8 cellular contexts compared by ENCODE assay signal in the genomic region with DNA sequence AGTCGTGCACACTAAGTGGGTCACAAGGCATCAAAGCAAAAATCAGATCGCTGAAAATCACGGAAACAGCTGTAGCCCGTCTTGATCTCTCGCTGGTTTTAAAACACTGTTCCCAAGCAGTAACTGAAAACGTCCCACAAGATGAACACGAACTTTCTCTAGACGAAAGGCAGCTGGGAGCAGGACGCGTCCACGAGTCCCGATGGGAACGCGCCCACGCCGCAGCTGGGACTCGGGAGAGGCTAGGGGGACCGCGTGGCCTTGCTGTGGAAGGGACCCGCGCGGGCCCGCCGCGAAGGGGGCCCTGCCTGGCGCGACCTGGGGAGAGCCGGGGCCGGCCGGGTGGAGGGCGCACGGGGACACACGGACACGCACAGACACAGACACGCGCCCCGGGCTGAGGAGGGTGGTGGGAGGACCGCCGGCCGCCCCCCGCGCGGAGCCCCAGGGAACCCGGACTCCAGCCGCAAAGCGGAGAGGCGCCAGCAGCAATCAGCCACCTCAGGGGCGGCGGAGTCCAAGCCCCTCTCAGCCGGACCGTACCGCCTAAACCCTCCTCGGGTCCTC.
DNase-seq lines count a peak whose midpoint lies in the region; ATAC-seq and TF ChIP-seq lines count a peak whose summit lies in the region.

No MANE protein-coding gene starts in this region.

- in situ Hi-C loops in astrocyte of the cerebellum (cut with HindIII; ENCODE audit: low sequenced_read_pairs) = no loop called here

- peak; percentile 45 for DNase-seq in stimulated activated CD4-positive, alpha-beta T cell treated with anti-CD3 and anti-CD28 coated beads, Interleukin-4, amount 100 ng/mL, for 24 hours
- DNase-seq in stimulated activated CD4-positive, alpha-beta T cell treated with anti-CD3 and anti-CD28 coated beads, Interleukin-15, amount 100 ng/mL, for 24 hours = no peak
- DNase-seq in OCI-M1 (lab: John Stamatoyannopoulos, UW) (peak; percentile 66), astrocyte of the cerebellum (ENCODE audit: low read depth) (peak; percentile 20), hippocampal formation (lab: John Stamatoyannopoulos, UW) (no peak)

- TF ChIP-seq CTCF in astrocyte of the cerebellum (IDR thresholded peaks at IDR 0.05; ENCODE audit: low read depth, low read length, missing control alignments) = no peak

- peak overlapping the region; percentile 74 to 99 (median 94) for H3K27ac ChIP-seq in skin epidermis

- H3K4me3 ChIP-seq in astrocyte of the cerebellum (ENCODE audit: low read depth, low read length) (peak overlapping the region; percentile 85), iPS-11a (ENCODE audit: low read depth, low read length) (peak overlapping the region; percentile 79), skin epidermis (peak overlapping the region; percentile 69 to 99 (median 93))

- peak; percentile 8 for ATAC-seq in HG02840 (IDR thresholded peaks at IDR 0.05; ENCODE audit: low FRiP score, unreplicated experiment)

Comparison
In these comparisons a context has a peak if more than half of its experiments do, and no peak if none do; other contexts are left out.
1. DNase-seq: peak in stimulated activated CD4-positive, alpha-beta T cell treated with anti-CD3 and anti-CD28 coated beads, Interleukin-4, amount 100 ng/mL, for 24 hours (single experiment), OCI-M1 (single experiment) and astrocyte of the cerebellum (single experiment); none in stimulated activated CD4-positive, alpha-beta T cell treated with anti-CD3 and anti-CD28 coated beads, Interleukin-15, amount 100 ng/mL, for 24 hours (single experiment) and hippocampal formation (0 of 2).
2. Peak in every context shown above with its lines, with median percentiles within 50 percentile points of each other: H3K4me3 ChIP-seq.